Comparison of ENCODE assay signal across 8 cellular contexts in the genomic region with DNA sequence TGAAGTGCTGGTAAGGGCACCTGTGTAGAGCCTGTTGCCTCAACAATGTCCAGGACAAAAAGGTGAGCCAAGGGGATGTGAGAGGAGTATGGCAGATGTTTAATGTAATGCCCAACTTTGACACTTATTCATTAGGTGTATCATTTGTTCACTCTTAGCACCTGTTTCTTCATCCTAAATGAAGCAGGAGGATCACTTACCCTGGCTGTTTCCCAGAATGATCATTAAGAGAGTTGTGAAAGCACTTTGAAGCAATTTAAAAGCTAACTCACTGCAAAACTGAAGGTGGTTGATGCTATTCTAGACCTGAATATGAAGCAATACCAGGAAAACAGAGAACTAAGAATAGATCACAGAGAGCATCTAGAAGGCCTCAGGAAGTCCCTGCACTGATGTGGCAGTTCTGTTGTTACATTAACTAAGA. TPM values are rescaled to one million over a fixed set of nuclear protein-coding genes. Genes with fewer than 3 reads are reported as not detected.
DNase-seq lines count a peak whose midpoint lies in the region; ATAC-seq, FAIRE-seq and TF ChIP-seq lines count a peak whose summit lies in the region.

No MANE protein-coding gene starts in this region.

- no peaks in the 10 kb centered on the region for H3K9me3 ChIP-seq in ascending aorta

- H3K4me3 ChIP-seq in ascending aorta (no peak overlapping the region), foreskin fibroblast (ENCODE audit: low read depth in 1 of 2, low read length in 2 of 2) (no peak overlapping the region)

- peak overlapping the region; percentile 86 for H3K27ac Mint-ChIP-seq in activated naive CD8-positive, alpha-beta T cell treated with anti-CD3 and anti-CD28 coated beads, Interleukin-2, amount 50 U/mL, for 24 hours

- H3K4me3 Mint-ChIP-seq in activated naive CD8-positive, alpha-beta T cell treated with anti-CD3 and anti-CD28 coated beads, Interleukin-2, amount 50 U/mL, for 24 hours: peak overlapping the region; percentile 37

- no peaks in the 10 kb centered on the region for H3K9me3 Mint-ChIP-seq in activated naive CD8-positive, alpha-beta T cell treated with anti-CD3 and anti-CD28 coated beads, Interleukin-2, amount 50 U/mL, for 24 hours

- peaks cover 64% of the 10 kb centered on the region for H3K4me1 Mint-ChIP-seq in activated naive CD8-positive, alpha-beta T cell treated with anti-CD3 and anti-CD28 coated beads, Interleukin-2, amount 50 U/mL, for 24 hours

- DNase-seq in GM18507 (ENCODE audit: extremely low spot score, insufficient read length, low read depth): no peak
- DNase-seq in activated naive CD8-positive, alpha-beta T cell treated with anti-CD3 and anti-CD28 coated beads, Interleukin-2, amount 50 U/mL, for 24 hours: no peak
- DNase-seq in ascending aorta (ENCODE audit: low spot score in 2 of 2): no peak
- DNase-seq in Right ventricle myocardium inferior (ENCODE audit: missing footprints): no peak
- no peak for DNase-seq in NCI-H2227 treated with DMSO at 0.1 percent for 48 hours (lab: John Stamatoyannopoulos, UW)
- no peak for DNase-seq in foreskin fibroblast

- no peaks in the 10 kb centered on the region for H3K27me3 ChIP-seq in ascending aorta

- peak; percentile 86 for FAIRE-seq in GM18507 (lab: Jason Lieb, UNC)

- H3K4me1 ChIP-seq in ascending aorta: no peaks in the 10 kb centered on the region

- TF ChIP-seq CTCF in ascending aorta (IDR thresholded peaks at IDR 0.05) (no peak), foreskin fibroblast (IDR thresholded peaks at IDR 0.05; ENCODE audit: low read depth, low read length) (no peak)

- ATAC-seq in GM21423 (IDR thresholded peaks at IDR 0.05; ENCODE audit: unreplicated experiment): peak; percentile 82
- ATAC-seq in HG03457 (IDR thresholded peaks at IDR 0.05; ENCODE audit: unreplicated experiment): peak; percentile 82
- peak; percentile 58 for ATAC-seq in activated naive CD8-positive, alpha-beta T cell treated with anti-CD3 and anti-CD28 coated beads, Interleukin-2, amount 50 U/mL, for 24 hours
- ATAC-seq in Right ventricle myocardium inferior: no peak

- intact Hi-C loops in ascending aorta (cut with DNase I) (no loop called here), Right ventricle myocardium inferior (cut with DNase I) (no loop called here)

- no peaks in the 10 kb centered on the region for H3K36me3 Mint-ChIP-seq in activated naive CD8-positive, alpha-beta T cell treated with anti-CD3 and anti-CD28 coated beads, Interleukin-2, amount 50 U/mL, for 24 hours (ENCODE audit: low read depth)

- no peaks in the 10 kb centered on the region for H3K27me3 Mint-ChIP-seq in activated naive CD8-positive, alpha-beta T cell treated with anti-CD3 and anti-CD28 coated beads, Interleukin-2, amount 50 U/mL, for 24 hours

- H3K27ac ChIP-seq in ascending aorta: no peak overlapping the region

- H3K36me3 ChIP-seq in ascending aorta: no peaks in the 10 kb centered on the region

RNA-seq across cellular contexts. Expression of a gene that starts 3.4 kb away (rescaled TPM):
- total RNA-seq in ascending aorta (not detected), Right ventricle myocardium inferior (not detected)
